Comparison of ENCODE assay signal across 1 cellular context in the genomic region with DNA sequence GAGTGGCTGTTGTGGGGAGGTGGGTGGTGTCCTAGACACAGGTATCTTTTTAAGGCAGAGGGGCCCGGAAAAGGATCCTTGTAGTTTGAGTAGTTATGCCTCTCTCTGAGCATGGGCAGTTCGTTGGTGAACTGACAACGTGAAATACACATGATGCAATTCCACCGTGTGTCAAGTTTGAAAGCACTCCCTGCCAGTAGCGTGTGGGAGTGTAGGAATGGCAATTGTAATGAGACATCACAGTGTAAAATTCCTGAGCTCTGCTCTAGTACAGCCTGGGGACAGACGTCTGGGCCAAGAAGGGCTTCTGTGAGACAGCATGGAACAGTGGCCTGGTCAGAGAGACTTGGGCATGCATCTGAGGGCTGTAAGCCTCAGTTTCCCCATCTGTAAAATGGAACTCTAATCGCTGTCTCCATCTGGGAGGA.
TF ChIP-seq lines count a peak whose summit lies in the region.

No MANE protein-coding gene starts in this region.

TF ChIP-seq in SK-N-SH, 30 proteins besides CTCF, POLR2A, EP300 and RAD21 (continued from another document):
- TF ChIP-seq USF1 (IDR thresholded peaks at IDR 0.05; ENCODE audit: borderline replicate concordance, low read depth), result no peak
- no peak for TF ChIP-seq FOXJ3 (CRISPR knock-in tag; IDR thresholded peaks at IDR 0.05)
- no peak for TF ChIP-seq IRF3 (IDR thresholded peaks at IDR 0.05; ENCODE audit: low read depth, low read length)
